ENCODE assay signal across 20 cellular contexts in the genomic region with DNA sequence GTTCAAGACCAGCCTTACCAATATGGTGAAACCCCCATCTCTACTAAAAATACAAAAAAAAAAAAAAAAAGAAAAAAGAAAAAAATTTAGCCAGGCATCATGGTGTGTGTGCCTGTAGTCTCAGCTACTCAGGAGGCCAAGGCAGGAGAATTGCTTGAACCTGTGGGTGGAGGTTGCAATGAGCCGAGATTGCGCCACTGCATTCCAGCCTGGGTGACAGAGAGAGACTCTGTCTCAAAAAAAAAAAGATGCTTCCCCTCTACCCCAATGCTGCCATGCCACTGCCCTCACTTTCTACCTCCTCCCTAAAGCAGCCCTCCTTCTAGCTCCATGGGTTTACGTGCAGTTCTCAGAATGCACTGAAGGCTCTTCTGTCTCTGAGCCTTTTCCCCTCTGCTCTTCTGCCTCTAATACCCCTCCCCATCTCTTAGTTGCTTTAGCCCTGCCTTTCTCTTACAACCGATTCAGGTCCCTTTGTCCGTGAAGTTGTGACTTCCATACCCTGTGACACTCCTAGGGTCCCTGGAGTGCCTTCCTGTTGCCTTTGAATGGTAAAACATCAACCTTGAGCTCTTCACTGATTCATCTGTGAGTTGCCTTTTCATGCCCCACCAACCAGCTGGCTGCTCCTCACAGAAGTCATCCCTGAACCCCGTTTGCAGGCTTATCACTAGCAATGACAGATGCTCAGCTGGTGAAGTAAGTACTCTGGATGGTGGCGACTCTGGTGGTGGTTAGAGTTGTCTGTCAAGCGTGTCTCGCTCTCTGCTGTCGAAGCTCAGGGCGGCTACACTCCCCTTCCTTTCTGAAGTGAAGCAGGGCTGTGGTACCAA.
"Had no signal": no experiment of that assay in that cellular context is flagged by ENCODE, and none has a peak within 500 bp of the region (broad histone marks: within the 10 kb centered on the region; RNA-seq: fewer than 3 reads in every experiment).

No MANE protein-coding gene starts in this region.

- H3K36me3 Mint-ChIP-seq: mesothelial cell of epicardium; naive thymus-derived CD8-positive, alpha-beta T cell had no signal

- H3K27me3 Mint-ChIP-seq: dendritic cell treated with granulocyte-macrophage colony-stimulating factor and Interleukin-4, amounts not matched to agents 40 ng/mL and 50 ng/mL, for 4 days had no signal

- H3K4me3 ChIP-seq: body of pancreas, cardiac muscle cell, left ventricle myocardium inferior, ovary, prostate gland, right atrium auricular region, upper lobe of right lung had no signal

- H3K36me3 ChIP-seq: cardiac muscle cell, left ventricle myocardium inferior, ovary, prostate gland, right atrium auricular region, upper lobe of right lung had no signal

- H3K27ac ChIP-seq: cardiac muscle cell, left ventricle myocardium inferior, ovary, prostate gland, right atrium auricular region had no signal

- DNase-seq: activated CD8-positive, alpha-beta memory T cell treated with anti-CD3 and anti-CD28 coated beads, Interleukin-2, amount 50 U/mL, for 4 hours; activated naive CD4-positive, alpha-beta T cell treated with anti-CD3 and anti-CD28 coated beads, Interleukin-2, amount 50 U/mL, for 16 hours; activated T-cell treated with anti-CD3 and anti-CD28 coated beads, Interleukin-2, amount 50 U/mL, for 4 hours; anterior cingulate cortex; body of pancreas; effector CD8-positive, alpha-beta T cell; hippocampal formation; kidney glomerular epithelial cell; left ventricle myocardium inferior; naive thymus-derived CD8-positive, alpha-beta T cell; stimulated activated CD4-positive, alpha-beta T cell treated with anti-CD3 and anti-CD28 coated beads, Interleukin-4, amount 100 ng/mL, for 24 hours; stimulated activated naive CD8-positive, alpha-beta T cell treated with anti-CD3 and anti-CD28 coated beads, Interleukin-15, Interleukin-2, amounts not matched to agents 100 U/mL and 50 U/mL, for 24 hours; T-helper 1 cell; upper lobe of right lung had no signal

- H3K27me3 ChIP-seq: body of pancreas, ovary, right atrium auricular region, upper lobe of right lung had no signal

- H3K4me3 Mint-ChIP-seq: activated T-cell treated with anti-CD3 and anti-CD28 coated beads, Interleukin-2, amount 50 U/mL, for 4 hours; dendritic cell treated with granulocyte-macrophage colony-stimulating factor and Interleukin-4, amounts not matched to agents 40 ng/mL and 50 ng/mL, for 4 days; mesothelial cell of epicardium had no signal

- H3K9me3 ChIP-seq: body of pancreas, left ventricle myocardium inferior, ovary, prostate gland, right atrium auricular region, upper lobe of right lung had no signal

- ATAC-seq: activated T-cell treated with anti-CD3 and anti-CD28 coated beads, Interleukin-2, amount 50 U/mL, for 4 hours; body of pancreas; naive thymus-derived CD8-positive, alpha-beta T cell; stimulated activated naive CD8-positive, alpha-beta T cell treated with anti-CD3 and anti-CD28 coated beads, Interleukin-15, Interleukin-2, amounts not matched to agents 100 U/mL and 50 U/mL, for 24 hours; upper lobe of right lung had no signal

- H3K9me3 Mint-ChIP-seq: activated T-cell treated with anti-CD3 and anti-CD28 coated beads, Interleukin-2, amount 50 U/mL, for 4 hours; dendritic cell treated with granulocyte-macrophage colony-stimulating factor and Interleukin-4, amounts not matched to agents 40 ng/mL and 50 ng/mL, for 4 days; mesothelial cell of epicardium; naive thymus-derived CD8-positive, alpha-beta T cell had no signal

- H3K4me1 ChIP-seq: body of pancreas, left ventricle myocardium inferior, prostate gland, right atrium auricular region, upper lobe of right lung had no signal

- H3K27ac Mint-ChIP-seq: dendritic cell treated with granulocyte-macrophage colony-stimulating factor and Interleukin-4, amounts not matched to agents 40 ng/mL and 50 ng/mL, for 4 days had no signal
